ENCODE assay signal across 26 cellular contexts in the genomic region with DNA sequence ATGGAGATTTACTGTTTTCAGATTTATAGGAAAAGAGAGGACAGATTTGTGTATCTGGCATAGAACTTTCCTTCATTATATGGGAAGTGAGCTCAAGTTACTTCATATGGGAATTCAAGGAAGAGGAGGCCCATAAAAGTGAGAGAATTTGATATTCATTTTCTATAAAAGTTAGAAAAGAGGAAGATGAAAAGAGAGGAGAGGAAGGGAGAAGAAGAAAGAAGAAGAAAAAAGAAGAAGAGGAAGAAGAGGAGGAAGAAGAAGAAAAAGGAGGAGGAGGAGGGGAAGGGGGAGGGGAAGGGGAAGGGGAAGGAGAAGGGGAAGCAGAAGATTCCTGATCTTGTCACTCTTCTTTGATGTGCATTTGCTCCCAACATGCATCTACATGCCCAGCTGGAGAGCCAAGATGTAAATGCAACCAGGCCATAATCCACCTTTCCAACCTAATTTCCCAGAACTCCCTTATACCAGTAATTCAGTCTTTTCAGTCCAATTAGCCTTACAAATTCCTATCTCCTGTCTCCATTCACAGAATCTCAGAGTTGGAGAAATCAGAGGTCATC. TPM values are rescaled to one million over a fixed set of nuclear protein-coding genes. Genes with fewer than 3 reads are reported as not detected.
"Had no signal": no experiment of that assay in that cellular context is flagged by ENCODE, and none has a peak within 500 bp of the region (broad histone marks: within the 10 kb centered on the region; RNA-seq: fewer than 3 reads in every experiment).

No MANE protein-coding gene starts in this region.

- H3K27me3 ChIP-seq: esophagus squamous epithelium, heart right ventricle, left lung, sigmoid colon, tibial nerve, upper lobe of left lung had no signal

- ATAC-seq: heart right ventricle; left cardiac atrium; left lung; mucosa of descending colon; natural killer cell treated with Interleukin-12 subunit alpha and Interleukin-12 subunit beta and Interleukin-15 and Interleukin-18, amount 100 ng/mL, for 72 hours; stimulated activated naive B cell treated with anti-CD40 and anti-IgM and Interleukin-4, amounts not matched to agents 10 μg/mL and 1 μg/mL and 100 μg/mL, for 72 hours had no signal

- DNase-seq: dermis blood vessel endothelial cell; effector memory CD4-positive, alpha-beta T cell; erythroblast; esophagus squamous epithelium; foreskin melanocyte; glutamatergic neuron; heart right ventricle; hippocampal formation; left cardiac atrium; left lung; mesenchymal stem cell; mucosa of descending colon; naive B cell; sigmoid colon; stimulated activated CD4-positive, alpha-beta T cell treated with anti-CD3 and anti-CD28 coated beads, Interleukin-4, amount 100 ng/mL, for 4 hours; stimulated activated naive B cell treated with anti-CD40 and anti-IgM and Interleukin-4, amounts not matched to agents 10 μg/mL and 1 μg/mL and 100 μg/mL, for 72 hours; upper lobe of left lung had no signal

- H3K4me1 ChIP-seq: esophagus squamous epithelium, left lung, parathyroid adenoma, sigmoid colon, tibial nerve, upper lobe of left lung had no signal

- H2AFZ ChIP-seq: parathyroid adenoma had no signal

- H3K4me3 ChIP-seq: esophagus squamous epithelium, heart right ventricle, left lung, mucosa of descending colon, sigmoid colon, thoracic aorta, tibial nerve, upper lobe of left lung had no signal

- FAIRE-seq: colon, endothelial cell of umbilical vein, islet of Langerhans, urothelium cell line had no signal

- H3K9me3 ChIP-seq: esophagus squamous epithelium, heart right ventricle, left lung, mucosa of descending colon, sigmoid colon, thoracic aorta, tibial nerve, upper lobe of left lung had no signal

- H3K27ac ChIP-seq: esophagus squamous epithelium, heart right ventricle, parathyroid adenoma, sigmoid colon, thoracic aorta, tibial nerve, upper lobe of left lung had no signal

- H3K36me3 ChIP-seq: esophagus squamous epithelium, heart right ventricle, left lung, sigmoid colon, thoracic aorta, tibial nerve, upper lobe of left lung had no signal

- H3K9ac ChIP-seq: parathyroid adenoma had no signal

- H3K79me2 ChIP-seq: parathyroid adenoma had no signal

RNA-seq across cellular contexts. Expression of a gene that starts 52.2 kb away (rescaled TPM):
- total RNA-seq: endothelial cell of umbilical vein, progenitor cell of endocrine pancreas had no signal
- polyA plus RNA-seq: endothelial cell of umbilical vein had no signal
